In genomic region chr2:229714080-229714735, GRCh38 we compare ENCODE assay signal across 8 cellular contexts.
DNase-seq lines count a peak whose midpoint lies in the region; ATAC-seq and TF ChIP-seq lines count a peak whose summit lies in the region.

A gene with protein sequence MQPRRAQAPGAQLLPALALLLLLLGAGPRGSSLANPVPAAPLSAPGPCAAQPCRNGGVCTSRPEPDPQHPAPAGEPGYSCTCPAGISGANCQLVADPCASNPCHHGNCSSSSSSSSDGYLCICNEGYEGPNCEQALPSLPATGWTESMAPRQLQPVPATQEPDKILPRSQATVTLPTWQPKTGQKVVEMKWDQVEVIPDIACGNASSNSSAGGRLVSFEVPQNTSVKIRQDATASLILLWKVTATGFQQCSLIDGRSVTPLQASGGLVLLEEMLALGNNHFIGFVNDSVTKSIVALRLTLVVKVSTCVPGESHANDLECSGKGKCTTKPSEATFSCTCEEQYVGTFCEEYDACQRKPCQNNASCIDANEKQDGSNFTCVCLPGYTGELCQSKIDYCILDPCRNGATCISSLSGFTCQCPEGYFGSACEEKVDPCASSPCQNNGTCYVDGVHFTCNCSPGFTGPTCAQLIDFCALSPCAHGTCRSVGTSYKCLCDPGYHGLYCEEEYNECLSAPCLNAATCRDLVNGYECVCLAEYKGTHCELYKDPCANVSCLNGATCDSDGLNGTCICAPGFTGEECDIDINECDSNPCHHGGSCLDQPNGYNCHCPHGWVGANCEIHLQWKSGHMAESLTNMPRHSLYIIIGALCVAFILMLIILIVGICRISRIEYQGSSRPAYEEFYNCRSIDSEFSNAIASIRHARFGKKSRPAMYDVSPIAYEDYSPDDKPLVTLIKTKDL (minus strand): TSS chr2:229714555. CDS start chr2:229714423, 132 bp downstream.

- peaks cover 5% of the 10 kb centered on the region for H3K4me1 ChIP-seq in HUES48 (ENCODE audit: control insufficient read depth, insufficient read depth, low read length)

- DNase-seq in DMS153 treated with DMSO at 0.1 percent for 48 hours (lab: John Stamatoyannopoulos, UW; ENCODE audit: unreplicated experiment) (peak; percentile 41), T-helper 1 cell (peak in 4 of 5 donors; percentile 12 to 44 (median 27)), brain microvascular endothelial cell (no peak), inferior parietal cortex (ENCODE audit: extremely low spot score) (peak; percentile 32), NCI-H1694 treated with DMSO at 0.1 percent for 48 hours (lab: John Stamatoyannopoulos, UW) (no peak)
- DNase-seq in stimulated activated CD4-positive, alpha-beta T cell treated with anti-CD3 and anti-CD28 coated beads, Interleukin-2, amount 100 ng/mL, for 48 hours: peak; percentile 45 to 52

- no peaks in the 10 kb centered on the region for H3K36me3 ChIP-seq in HUES48 (ENCODE audit: control insufficient read depth, insufficient read depth, low read length)
- H3K36me3 ChIP-seq in brain microvascular endothelial cell (replicated peaks): no peaks in the 10 kb centered on the region

- H3K9ac ChIP-seq in HUES48 (ENCODE audit: low read depth, low read length): no peak within 1 kb of the TSS

- ATAC-seq in GM21515 (IDR thresholded peaks at IDR 0.05; ENCODE audit: unreplicated experiment): peak; percentile 73

- H3K27me3 ChIP-seq in HUES48 (ENCODE audit: control insufficient read depth, insufficient read depth, low read length) (peaks cover 59% of the 10 kb centered on the region), brain microvascular endothelial cell (replicated peaks) (peaks cover 13% of the 10 kb centered on the region)

- peak within 1 kb of the TSS; percentile 65 for H3K4me3 ChIP-seq in HUES48 (ENCODE audit: low read depth, low read length)
- H3K4me3 ChIP-seq in brain microvascular endothelial cell (ENCODE audit: low read depth, low read length): peak within 1 kb of the TSS; percentile 54

- H3K9me3 ChIP-seq in HUES48 (ENCODE audit: control insufficient read depth, insufficient read depth, low read length): no peaks in the 10 kb centered on the region

- in situ Hi-C loops in brain microvascular endothelial cell (cut with HindIII; ENCODE audit: low pct_ligation_motif_present, low sequenced_read_pairs): no loop called here

- H3K27ac ChIP-seq in HUES48 (ENCODE audit: low read depth, low read length) (no peak within 1 kb of the TSS), brain microvascular endothelial cell (no peak within 1 kb of the TSS)

- no peak for TF ChIP-seq CTCF in brain microvascular endothelial cell (IDR thresholded peaks at IDR 0.05; ENCODE audit: low read depth, low read length, missing control alignments)

Comparison
In these comparisons a context has a peak if more than half of its experiments do, and no peak if none do; other contexts are left out.
1. DNase-seq: peak in DMS153 treated with DMSO at 0.1 percent for 48 hours (single experiment), T-helper 1 cell (4 of 5), inferior parietal cortex (single experiment) and stimulated activated CD4-positive, alpha-beta T cell treated with anti-CD3 and anti-CD28 coated beads, Interleukin-2, amount 100 ng/mL, for 48 hours (2 of 2); none in brain microvascular endothelial cell (single experiment) and NCI-H1694 treated with DMSO at 0.1 percent for 48 hours (single experiment).